Comparison of ENCODE assay signal across 8 cellular contexts in the genomic region with DNA sequence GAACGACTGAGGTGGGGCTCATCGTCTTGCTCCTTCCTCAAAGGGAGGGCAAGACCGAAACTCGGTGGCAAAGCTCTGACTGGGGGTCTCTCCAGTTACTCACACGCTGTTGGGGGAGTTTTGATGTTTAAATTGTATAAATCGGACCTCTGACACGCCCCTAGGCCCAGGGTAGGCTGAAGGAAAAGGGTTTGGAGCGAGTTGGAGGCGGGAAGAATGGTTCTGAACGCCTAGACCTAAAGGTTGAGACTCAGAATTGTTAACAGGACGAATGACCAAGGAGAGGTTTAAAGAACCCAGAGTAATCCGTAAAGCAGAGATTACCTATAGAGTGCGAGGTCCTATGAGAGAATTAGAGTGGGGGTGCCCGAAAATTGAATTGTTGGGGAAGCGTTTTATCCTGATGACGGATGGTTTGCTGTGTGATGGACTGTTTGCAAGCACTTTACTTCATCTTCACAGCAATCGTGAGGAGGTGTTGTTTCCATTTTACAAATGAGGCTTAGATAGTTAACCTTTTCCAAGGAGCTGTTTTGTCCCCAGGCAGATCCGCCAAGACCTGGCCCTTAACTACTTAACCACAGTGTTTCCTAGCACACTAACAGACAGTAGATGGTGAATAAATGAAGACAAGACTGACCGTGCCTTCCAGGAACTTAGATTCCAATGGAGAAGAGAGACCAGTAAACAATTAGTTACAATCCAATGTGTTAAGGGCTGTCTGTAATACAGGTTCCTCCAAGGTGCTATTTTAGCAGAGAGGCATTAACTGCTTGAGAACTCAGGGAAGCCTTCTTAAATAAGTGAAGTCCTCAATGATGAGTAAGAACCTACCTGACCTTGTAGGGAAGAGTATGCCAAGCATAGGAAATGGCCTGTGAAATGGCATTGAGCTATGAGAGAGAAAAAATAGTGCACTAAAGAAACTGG. TPM values are rescaled to one million over a fixed set of nuclear protein-coding genes. Genes with fewer than 3 reads are reported as not detected.
DNase-seq lines count a peak whose midpoint lies in the region; ATAC-seq and TF ChIP-seq lines count a peak whose summit lies in the region.

No MANE protein-coding gene starts in this region.

- peak overlapping the region; percentile 92 for H3K4me3 ChIP-seq in GM23248
- peak overlapping the region; percentile 85 for H3K4me3 ChIP-seq in fibroblast of the aortic adventitia (ENCODE audit: low read depth, low read length)
- H3K4me3 ChIP-seq in prostate gland, result peak overlapping the region; percentile 99 to 100

- DNase-seq in GM23248, result peak; percentile 31
- no peak for DNase-seq in fibroblast of the aortic adventitia (ENCODE audit: low read depth)
- DNase-seq in prostate gland (ENCODE audit: low spot score), result no peak
- DNase-seq in NCI-H2196 treated with DMSO at 0.1 percent for 48 hours (lab: John Stamatoyannopoulos, UW; ENCODE audit: unreplicated experiment), result no peak
- no peak for DNase-seq in SHP77 treated with DMSO at 0.1 percent for 48 hours (lab: John Stamatoyannopoulos, UW)
- no peak for DNase-seq in HPDE6-E6E7 (ENCODE audit: extremely low spot score)

- no peak for TF ChIP-seq POLR2A in prostate gland (IDR thresholded peaks at IDR 0.05)

- in situ Hi-C loops in GM23248 (cut with MboI), result no loop called here

- H4K20me1 ChIP-seq in GM23248 (ENCODE audit: insufficient read depth), result peaks cover 24% of the 10 kb centered on the region; the same call in 1 of the 2 replicates

- H3K9ac ChIP-seq in GM23248, result peak overlapping the region; percentile 95

- H3F3A ChIP-seq in GM23248 (ENCODE audit: insufficient read depth), result peaks cover 11% of the 10 kb centered on the region

- H3K9me2 ChIP-seq in GM23248 (ENCODE audit: insufficient read depth), result no peaks in the 10 kb centered on the region

- no peaks in the 10 kb centered on the region for H3K36me3 ChIP-seq in GM23248 (ENCODE audit: low read depth)
- no peaks in the 10 kb centered on the region for H3K36me3 ChIP-seq in prostate gland

- no peaks in the 10 kb centered on the region for H3K9me3 ChIP-seq in GM23248 (ENCODE audit: low read depth)
- H3K9me3 ChIP-seq in prostate gland, result no peaks in the 10 kb centered on the region

- H3K4me1 ChIP-seq in GM23248 (ENCODE audit: insufficient read depth) (peaks cover 25% of the 10 kb centered on the region), prostate gland (replicated peaks) (peaks cover 6% of the 10 kb centered on the region)

- H3K79me2 ChIP-seq in GM23248 (ENCODE audit: insufficient read depth), result peaks cover 40% of the 10 kb centered on the region

- peak overlapping the region; percentile 98 for H2AFZ ChIP-seq in GM23248

- H3K27ac ChIP-seq in GM23248 (peak overlapping the region; percentile 92), prostate gland (peak overlapping the region; percentile 91)

- WGBS in GM23248 (ENCODE audit: low coverage in 1 of 2, low lambda C conversion rate in 2 of 2, missing lambda C conversion rate in 2 of 2), 2 experiments, result 3 to 5% methylated on average over 19 of the region's 19 CpGs
- 3% methylated on average over 19 of the region's 19 CpGs for WGBS in prostate gland

- H3K27me3 ChIP-seq in GM23248 (replicated peaks; ENCODE audit: insufficient read depth) (no peaks in the 10 kb centered on the region), prostate gland (replicated peaks; ENCODE audit: insufficient read depth) (no peaks in the 10 kb centered on the region)

- H3K4me2 ChIP-seq in GM23248 (ENCODE audit: unreplicated experiment), result peak overlapping the region; percentile 98

- no peak for TF ChIP-seq CTCF in fibroblast of the aortic adventitia (IDR thresholded peaks at IDR 0.05; ENCODE audit: insufficient read depth, low read length)
- no peak for TF ChIP-seq CTCF in prostate gland (IDR thresholded peaks at IDR 0.05)

- intact Hi-C loops in prostate gland (cut with DNase I), result no loop called here

- ATAC-seq in SK-N-SH treated with all-trans-retinoic acid at 6 μM for 48 hours (peak; percentile 34), GM21737 (IDR thresholded peaks at IDR 0.05; ENCODE audit: unreplicated experiment) (no peak)

TF ChIP-seq in SK-N-SH treated with all-trans-retinoic acid at 6 μM for 48 hours, 23 proteins besides CTCF, POLR2A, EP300 and RAD21:
- TF ChIP-seq ZNF565 (CRISPR knock-in tag; conservative IDR thresholded peaks at IDR 0.05; ENCODE audit: low read depth) (no peak), BACH2 (CRISPR knock-in tag; IDR thresholded peaks at IDR 0.05; ENCODE audit: borderline replicate concordance) (no peak), CSDC2 (CRISPR knock-in tag; IDR thresholded peaks at IDR 0.05) (no peak), ZNF8 (CRISPR knock-in tag; IDR thresholded peaks at IDR 0.05) (no peak), OSR1 (CRISPR knock-in tag; IDR thresholded peaks at IDR 0.05) (no peak), ISL1 (CRISPR knock-in tag; IDR thresholded peaks at IDR 0.05) (no peak), TCF4 (CRISPR knock-in tag; IDR thresholded peaks at IDR 0.05; ENCODE audit: borderline replicate concordance) (no peak)
TF ChIP-seq in SK-N-SH treated with all-trans-retinoic acid at 6 μM for 48 hours: peak in this region for 0.

RNA-seq across cellular contexts. Expression of a gene that starts 0.9 kb away (rescaled TPM):
- total RNA-seq in GM23248 (2014; rRNA removed; shearing (Covaris generic)), result 30.2 and 104 TPM in 2 replicates
- polyA plus RNA-seq in GM23248 (2016; fragmentation: Nextera tagmentation; extraction: Ambion mirVana), result 175 and 178 TPM in 2 replicates
- 18.6 and 63.5 TPM in 2 replicates for total RNA-seq in fibroblast of the aortic adventitia (ENCODE audit: low replicate concordance)
- total RNA-seq in prostate gland, result 10 to 100 TPM; 49.0 to 71.5 TPM

RNA-seq across cellular contexts. Expression of a gene that starts 24.6 kb away (rescaled TPM):
- 69.2 and 75.0 TPM in 2 replicates for total RNA-seq in GM23248 (2014; rRNA removed; shearing (Covaris generic))
- polyA plus RNA-seq in GM23248 (2016; fragmentation: Nextera tagmentation; extraction: Ambion mirVana), result 87.2 and 91.5 TPM in 2 replicates
- total RNA-seq in fibroblast of the aortic adventitia (ENCODE audit: low replicate concordance) (19.0 and 96.6 TPM in 2 replicates), prostate gland (10 to 100 TPM; 39.8 to 64.9 TPM)
